In genomic region chr17:39393732-39394131, GRCh38 we compare ENCODE assay signal across 1 cellular context.
TF ChIP-seq lines count a peak whose summit lies in the region.

No MANE protein-coding gene starts in this region.

TF ChIP-seq in HepG2, 621 proteins besides CTCF, POLR2A, EP300 and RAD21:
- TF ChIP-seq KAT2B (IDR thresholded peaks at IDR 0.05; ENCODE audit: borderline replicate concordance, low read depth, low read length) (no peak), SETDB1 (CRISPR knock-in tag; IDR thresholded peaks at IDR 0.05; ENCODE audit: borderline replicate concordance) (no peak), MYPOP (CRISPR knock-in tag; IDR thresholded peaks at IDR 0.05) (no peak), ZXDC (CRISPR knock-in tag; IDR thresholded peaks at IDR 0.05) (no peak), KMT2B (CRISPR knock-in tag; IDR thresholded peaks at IDR 0.05) (no peak), ZNF782 (CRISPR knock-in tag; IDR thresholded peaks at IDR 0.05; ENCODE audit: borderline replicate concordance) (no peak), RXRA (CRISPR knock-in tag; IDR thresholded peaks at IDR 0.05) (no peak), ERF (CRISPR knock-in tag; IDR thresholded peaks at IDR 0.05) (no peak), CBX2 (IDR thresholded peaks at IDR 0.05; ENCODE audit: low read depth, low read length) (no peak), CBX2 (CRISPR knock-in tag; IDR thresholded peaks at IDR 0.05; ENCODE audit: low read depth) (no peak)
